Comparison of ENCODE assay signal across 8 cellular contexts in the genomic region with DNA sequence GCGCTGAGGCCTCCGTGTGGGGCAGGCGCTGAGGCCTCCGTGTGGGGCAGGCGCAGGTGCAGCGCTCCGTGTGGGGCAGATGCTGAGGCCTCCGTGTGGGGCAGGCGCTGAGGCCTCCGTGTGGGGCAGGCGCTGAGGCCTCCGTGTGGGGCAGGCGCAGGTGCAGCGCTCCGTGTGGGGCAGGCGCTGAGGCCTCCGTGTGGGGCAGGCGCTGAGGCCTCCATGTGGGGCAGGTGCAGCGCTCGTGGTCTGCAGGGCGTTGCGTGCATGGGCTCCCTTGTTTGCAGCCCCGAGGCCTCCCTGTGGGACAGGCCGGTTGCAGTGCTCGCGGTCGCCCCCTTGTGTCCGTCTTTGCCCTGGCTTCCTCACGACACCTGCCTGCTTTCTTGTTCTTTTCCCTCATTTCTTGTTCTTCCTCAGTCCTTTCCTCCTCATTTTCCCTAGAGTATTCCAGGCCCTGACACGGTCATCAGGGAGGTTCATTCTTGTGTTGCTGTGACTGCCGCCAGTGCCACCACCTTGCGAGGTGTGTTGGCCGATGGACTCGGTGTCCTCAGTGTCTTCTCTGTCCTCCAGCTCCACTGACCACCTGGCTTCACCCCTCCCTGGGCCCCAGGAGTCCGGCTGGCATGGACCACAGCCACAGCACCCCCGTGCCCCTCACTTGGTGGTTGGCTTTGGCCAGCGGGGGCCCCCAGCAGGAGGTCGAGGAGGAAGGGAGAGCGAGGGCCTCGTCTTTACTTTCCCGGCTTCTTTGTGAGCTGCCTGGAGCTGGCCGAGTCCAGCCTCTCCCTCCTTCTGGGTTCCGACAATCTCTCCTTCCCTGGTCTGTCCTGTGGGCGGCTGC. TPM values are rescaled to one million over a fixed set of nuclear protein-coding genes. Genes with fewer than 3 reads are reported as not detected.
DNase-seq lines count a peak whose midpoint lies in the region; ATAC-seq and TF ChIP-seq lines count a peak whose summit lies in the region.
"Not testable (repeated sequence)": the region's sequence is repeated elsewhere in the genome, so short reads cannot be mapped to it uniquely, and the experiment has no call there.

No MANE protein-coding gene starts in this region.

- peaks cover 13% of the 10 kb centered on the region for H3K27me3 Mint-ChIP-seq in GM23338 (ENCODE audit: insufficient read depth, low read depth, poor library complexity)
- not testable (repeated sequence) for H3K27me3 Mint-ChIP-seq in nephron (ENCODE audit: low read depth)

- H3K27me3 ChIP-seq in GM23338 (ENCODE audit: insufficient read depth) = not testable (repeated sequence)

- H3K4me3 ChIP-seq in GM23338 = not testable (repeated sequence)

- H3K4me1 Mint-ChIP-seq in GM23338, nephron: not testable (repeated sequence)

- H3K27ac ChIP-seq in GM23338 (ENCODE audit: low read depth) = not testable (repeated sequence)

- not testable (repeated sequence) for H3K36me3 ChIP-seq in GM23338 (ENCODE audit: insufficient read depth)

- peak; percentile 88 for ATAC-seq in GM23338

- H3K36me3 Mint-ChIP-seq in GM23338 (ENCODE audit: low read depth) = not testable (repeated sequence)
- peaks cover 30% of the 10 kb centered on the region for H3K36me3 Mint-ChIP-seq in nephron (ENCODE audit: low read depth)

- not testable (repeated sequence) for H2AFZ ChIP-seq in GM23338

- H4K20me1 ChIP-seq in GM23338 (replicated peaks; ENCODE audit: insufficient read depth) = not testable (repeated sequence)

- TF ChIP-seq CTCF in GM23338 (conservative IDR thresholded peaks at IDR 0.05; ENCODE audit: low read depth in 2 of 2) (peak; percentile 56 to 85), nephron (IDR thresholded peaks at IDR 0.05; ENCODE audit: unreplicated experiment in 3 of 3) (peak; percentile 57 to 73 (median 73))

- DNase-seq in CD1c-positive myeloid dendritic cell (ENCODE audit: extremely low spot score) (peak; percentile 59), GM23338 (ENCODE audit: low spot score) (peak; percentile 86), NCI-H460 (ENCODE audit: extremely low read depth, low read depth) (peak; percentile 46), amygdala (lab: John Stamatoyannopoulos, UW) (peak in 40 of 56 donors; percentile 7 to 83 (median 39)), germinal center (ENCODE audit: low spot score) (peak; percentile 72)
- DNase-seq in activated CD4-positive, CD25-positive, alpha-beta regulatory T cell (lab: John Stamatoyannopoulos, UW) = peak; percentile 54 to 73 (median 67)
- peak; percentile 37 to 48 for DNase-seq in stimulated activated CD8-positive, alpha-beta memory T cell treated with anti-CD3 and anti-CD28 coated beads, Interleukin-15, amount 100 ng/mL, for 48 hours (ENCODE audit: low read depth in 2 of 2)

- not testable (repeated sequence) for H3K4me1 ChIP-seq in GM23338 (ENCODE audit: insufficient read depth)

- H3F3A ChIP-seq in GM23338 (replicated peaks; ENCODE audit: low read depth) = not testable (repeated sequence)

- H3K9me2 ChIP-seq in GM23338 (ENCODE audit: insufficient read depth) = not testable (repeated sequence)

- not testable (repeated sequence) for H3K79me2 ChIP-seq in GM23338 (replicated peaks; ENCODE audit: insufficient read depth)

- not testable (repeated sequence) for H3K4me2 ChIP-seq in GM23338

- H3K9me3 Mint-ChIP-seq in GM23338, nephron: not testable (repeated sequence)

- peak overlapping the region; percentile 28; the same call in 1 of the 3 replicates for H3K4me3 Mint-ChIP-seq in GM23338
- not testable (repeated sequence) for H3K4me3 Mint-ChIP-seq in nephron

- H3K27ac Mint-ChIP-seq in GM23338, nephron: not testable (repeated sequence)

RNA-seq across cellular contexts. Expression of a gene that starts 20.7 kb away (rescaled TPM):
- 3.1 and 3.5 TPM in 2 replicates for total RNA-seq in GM23338 (2014; rRNA removed; shearing (Covaris generic))
- polyA plus RNA-seq in GM23338 (2016; fragmentation: Nextera tagmentation; extraction: Ambion mirVana) = 2.2 and 2.9 TPM in 2 replicates
- 7.5 and 7.8 TPM in 2 replicates for total RNA-seq in NCI-H460 (2014; rRNA removed; shearing (Covaris generic))
- 8.8 and 22.4 TPM in 2 replicates for polyA plus RNA-seq in NCI-H460 (2014; cell fraction: nucleus; rRNA removed)

RNA-seq across cellular contexts. Expression of a gene that starts 44.3 kb away (rescaled TPM):
- total RNA-seq in GM23338 (2014; rRNA removed; shearing (Covaris generic)) = 8.6 and 12.8 TPM in 2 replicates
- 2.2 and 2.3 TPM in 2 replicates for polyA plus RNA-seq in GM23338 (2016; fragmentation: Nextera tagmentation; extraction: Ambion mirVana)
- 18.6 and 21.8 TPM in 2 replicates for total RNA-seq in NCI-H460 (2014; rRNA removed; shearing (Covaris generic))
- polyA plus RNA-seq in NCI-H460 (2014; cell fraction: nucleus; rRNA removed) = 23.8 and 36.3 TPM in 2 replicates

RNA-seq across cellular contexts. Expression of a gene that starts 44.9 kb away (rescaled TPM):
- total RNA-seq in GM23338 (2014; rRNA removed; shearing (Covaris generic)) = 8.0 and 10.2 TPM in 2 replicates
- polyA plus RNA-seq in GM23338 (2016; fragmentation: Nextera tagmentation; extraction: Ambion mirVana) = 20.5 and 24.1 TPM in 2 replicates
- total RNA-seq in NCI-H460 (2014; rRNA removed; shearing (Covaris generic)) = 54.2 and 58.2 TPM in 2 replicates
- 55.8 and 77.7 TPM in 2 replicates for polyA plus RNA-seq in NCI-H460 (2014; cell fraction: nucleus; rRNA removed)
